ENCODE assay signal across 11 cellular contexts in genomic region chr4:159051245-159052071, GRCh38. TPM values are rescaled to one million over a fixed set of nuclear protein-coding genes. Genes with fewer than 3 reads are reported as not detected.
DNase-seq lines count a peak whose midpoint lies in the region; ATAC-seq lines count a peak whose summit lies in the region.
"Had no signal": no experiment of that assay in that cellular context is flagged by ENCODE, and none has a peak within 500 bp of the region (broad histone marks: within the 10 kb centered on the region; RNA-seq: fewer than 3 reads in every experiment).

No MANE protein-coding gene starts in this region.

- H3K4me1 ChIP-seq in CD8-positive, alpha-beta memory T cell (ENCODE audit: insufficient read depth, low read length), result no peaks in the 10 kb centered on the region

- H3K9me3 Mint-ChIP-seq in CD8-positive, alpha-beta memory T cell, result no peaks in the 10 kb centered on the region

- peaks cover 2 to 12% (median 9%) of the 10 kb centered on the region in 3 donors for H3K4me1 Mint-ChIP-seq in CD8-positive, alpha-beta memory T cell

- H3K27ac ChIP-seq in CD8-positive, alpha-beta memory T cell (ENCODE audit: low read depth, low read length), result no peak overlapping the region

- POLR2A ChIA-PET in CD8-positive, alpha-beta memory T cell (lab: Charles Lee), result no interaction called here

- H3K4me3 Mint-ChIP-seq in CD8-positive, alpha-beta memory T cell, result peak overlapping the region in 2 of 7 donors; percentile 2 to 18

- H3K27ac Mint-ChIP-seq in CD8-positive, alpha-beta memory T cell, result no peak overlapping the region

- H3K4me3 ChIP-seq in CD8-positive, alpha-beta memory T cell (ENCODE audit: low read length), result no peak overlapping the region

- peak; percentile 88 for ATAC-seq in GM18502 (IDR thresholded peaks at IDR 0.05; ENCODE audit: poor library complexity, unreplicated experiment)
- ATAC-seq in GM21390 (IDR thresholded peaks at IDR 0.05; ENCODE audit: unreplicated experiment), result peak; percentile 87
- peak; percentile 88 for ATAC-seq in HG03175 (IDR thresholded peaks at IDR 0.05; ENCODE audit: unreplicated experiment)
- ATAC-seq: left cardiac atrium had no signal

- CTCF ChIA-PET in CD8-positive, alpha-beta memory T cell (lab: Charles Lee), result no interaction called here

- no peaks in the 10 kb centered on the region for H3K9me3 ChIP-seq in CD8-positive, alpha-beta memory T cell (ENCODE audit: low read length)

- in situ Hi-C loops in G401 (cut with HindIII; ENCODE audit: low sequenced_read_pairs), result no loop called here

- peaks cover 7 to 20% of the 10 kb centered on the region in 2 donors for H3K27me3 Mint-ChIP-seq in CD8-positive, alpha-beta memory T cell

- H3K27me3 ChIP-seq in CD8-positive, alpha-beta memory T cell (ENCODE audit: insufficient read depth, low read length, poor library complexity, severe bottlenecking), result no peaks in the 10 kb centered on the region

- H3K36me3 ChIP-seq in CD8-positive, alpha-beta memory T cell (ENCODE audit: insufficient read depth, low read length), result no peaks in the 10 kb centered on the region

- peak; percentile 30 for DNase-seq in germinal center (ENCODE audit: low spot score)
- DNase-seq in G401 (ENCODE audit: low spot score), result no peak
- no peak for DNase-seq in CD8-positive, alpha-beta memory T cell
- no peak for DNase-seq in cerebellar nuclear complex (lab: John Stamatoyannopoulos, UW)
- no peak for DNase-seq in DMS53 (lab: John Stamatoyannopoulos, UW)
- DNase-seq: GDM1, left cardiac atrium, NCI-H2227 treated with DMSO at 0.1 percent for 48 hours had no signal

- H3K36me3 Mint-ChIP-seq in CD8-positive, alpha-beta memory T cell, result no peaks in the 10 kb centered on the region

RNA-seq across cellular contexts. Expression of gene RAPGEF2, which starts 51.4 kb away (rescaled TPM):
- total RNA-seq in G401 (2014; rRNA removed; shearing (Covaris generic)), result 13.3 and 21.4 TPM in 2 replicates
- total RNA-seq in CD8-positive, alpha-beta memory T cell, result 10 to 100 TPM; 29.2 to 34.3 TPM
- polyA plus RNA-seq in CD8-positive, alpha-beta memory T cell, result 1.0 TPM
